Comparison of ENCODE assay signal across 10 cellular contexts in the genomic region with DNA sequence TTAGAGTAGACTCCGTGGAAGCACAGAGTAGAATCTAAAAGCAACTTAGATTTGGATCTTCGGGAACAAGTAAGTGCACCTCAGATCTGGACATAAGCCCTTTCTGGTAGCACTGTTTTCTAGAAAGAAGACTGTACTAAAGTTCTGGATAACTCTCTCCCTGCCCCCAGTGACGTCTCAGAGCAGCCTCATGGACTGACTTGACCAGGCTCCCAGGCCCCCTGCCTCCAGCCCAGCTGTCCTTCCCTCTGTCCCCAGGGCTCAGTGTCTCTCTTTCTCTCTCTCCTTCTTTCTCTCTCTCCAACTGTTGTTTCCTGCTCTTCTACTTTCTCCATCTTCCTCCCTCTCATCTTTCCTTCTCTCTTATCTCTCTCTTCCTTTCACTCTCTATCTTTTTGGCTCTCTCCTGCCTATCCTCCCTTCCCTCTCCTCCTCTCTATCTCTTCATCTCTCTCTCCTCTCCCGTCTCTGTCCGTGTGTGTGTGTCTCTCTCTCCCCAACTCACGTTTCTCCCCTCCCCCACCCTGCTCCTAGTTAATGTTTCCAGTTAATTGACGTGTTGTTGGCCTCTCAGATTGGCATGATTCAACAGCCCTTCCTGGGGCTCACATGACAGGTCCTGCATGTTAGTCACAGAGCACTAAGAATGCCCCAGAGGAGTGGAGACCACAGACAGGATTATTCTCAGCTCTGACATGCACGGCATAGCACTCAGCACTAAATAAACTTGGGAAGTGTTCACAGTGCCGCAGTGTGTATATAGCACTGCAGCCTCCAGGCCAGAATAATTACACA.
DNase-seq lines count a peak whose midpoint lies in the region; ATAC-seq, FAIRE-seq and TF ChIP-seq lines count a peak whose summit lies in the region.
"Had no signal": no experiment of that assay in that cellular context is flagged by ENCODE, and none has a peak within 500 bp of the region (broad histone marks: within the 10 kb centered on the region; RNA-seq: fewer than 3 reads in every experiment).

No MANE protein-coding gene starts in this region.

- H3K9me3 ChIP-seq in left ventricle myocardium inferior (replicated peaks), result no peaks in the 10 kb centered on the region
- H3K9me3 ChIP-seq in skeletal muscle satellite cell (replicated peaks; ENCODE audit: low read length), result no peaks in the 10 kb centered on the region

- intact Hi-C loops in left ventricle myocardium inferior (cut with micrococcal nuclease), result no loop called here

- H3K27ac ChIP-seq in left ventricle myocardium inferior (replicated peaks), result peak overlapping the region; percentile 62

- H3K36me3 ChIP-seq in left ventricle myocardium inferior, result no peaks in the 10 kb centered on the region
- no peaks in the 10 kb centered on the region for H3K36me3 ChIP-seq in skeletal muscle satellite cell (ENCODE audit: insufficient read depth, low read length)

- H3K4me2 ChIP-seq in skeletal muscle satellite cell (ENCODE audit: low read length), result peak overlapping the region; percentile 51

- H3K9ac ChIP-seq in skeletal muscle satellite cell (ENCODE audit: low read depth, low read length), result peak overlapping the region; percentile 26

- H3K4me1 ChIP-seq in left ventricle myocardium inferior (peaks cover 11% of the 10 kb centered on the region), skeletal muscle satellite cell (ENCODE audit: control insufficient read depth, insufficient read depth, low read length) (peaks cover 10% of the 10 kb centered on the region)

- H3K4me3 ChIP-seq in left ventricle myocardium inferior (no peak overlapping the region), skeletal muscle satellite cell (ENCODE audit: low read length) (no peak overlapping the region)

- H3K27me3 ChIP-seq in left ventricle myocardium inferior (ENCODE audit: low read depth), result no peaks in the 10 kb centered on the region
- no peaks in the 10 kb centered on the region for H3K27me3 ChIP-seq in skeletal muscle satellite cell (ENCODE audit: control insufficient read depth, insufficient read depth, low read length)

- ATAC-seq in GM18517 (IDR thresholded peaks at IDR 0.05; ENCODE audit: unreplicated experiment), result no peak
- ATAC-seq in GM21576 (IDR thresholded peaks at IDR 0.05; ENCODE audit: unreplicated experiment), result no peak

- no peak for FAIRE-seq in GM19239 (lab: Jason Lieb, UNC)

- TF ChIP-seq CTCF in left ventricle myocardium inferior (IDR thresholded peaks at IDR 0.05; ENCODE audit: borderline replicate concordance), result no peak

- DNase-seq in GM04503 (ENCODE audit: low read depth), result peak; percentile 83
- peak; percentile 37 for DNase-seq in T1000 (lab: John Stamatoyannopoulos, UW)
- DNase-seq in left ventricle myocardium inferior, result peak; percentile 29
- no peak for DNase-seq in DMS153 treated with DMSO at 0.1 percent for 48 hours (lab: John Stamatoyannopoulos, UW; ENCODE audit: unreplicated experiment)
- DNase-seq in GM19239 (ENCODE audit: insufficient read length, low spot score), result no peak
- DNase-seq: aorta, nucleus accumbens had no signal

Comparison
In these comparisons a context has a peak if more than half of its experiments do, and no peak if none do; other contexts are left out.
1. DNase-seq: peak in GM04503 (single experiment), T1000 (single experiment) and left ventricle myocardium inferior (single experiment); none in DMS153 treated with DMSO at 0.1 percent for 48 hours (single experiment) and GM19239 (single experiment).